ENCODE assay signal across 26 cellular contexts in genomic region chr14:104318558-104319488, GRCh38.
DNase-seq lines count a peak whose midpoint lies in the region; ATAC-seq and TF ChIP-seq lines count a peak whose summit lies in the region.
"Had no signal": no experiment of that assay in that cellular context is flagged by ENCODE, and none has a peak within 500 bp of the region (broad histone marks: within the 10 kb centered on the region; RNA-seq: fewer than 3 reads in every experiment).

No MANE protein-coding gene starts in this region.

- DNase-seq in Peyer's patch (peak in 2 of 3 donors; percentile 31 to 42), left cardiac atrium (no peak), ovary (peak in 4 of 5 donors; percentile 14 to 35 (median 23)), GM20000 (ENCODE audit: low spot score) (no peak), MM.1S (no peak)
- DNase-seq: activated CD4-positive, alpha-beta T cell treated with anti-CD3 and anti-CD28 coated beads, Interleukin-2, amount 50 U/mL, for 4 hours; activated CD8-positive, alpha-beta memory T cell treated with anti-CD3 and anti-CD28 coated beads, Interleukin-2, amount 50 U/mL, for 48 hours; activated effector memory CD4-positive, alpha-beta T cell treated with anti-CD3 and anti-CD28 coated beads, Interleukin-2, amount 50 U/mL, for 16 hours; activated naive CD8-positive, alpha-beta T cell treated with anti-CD3 and anti-CD28 coated beads, Interleukin-2, amount 50 U/mL, for 24 hours; effector CD4-positive, alpha-beta T cell; foreskin keratinocyte; HCEC 1CT; NCI-H1092 treated with DMSO at 0.1 percent for 48 hours; NCI-H187 treated with DMSO at 0.1 percent for 48 hours; NCI-H226; nephron progenitor cell; psoas muscle; small intestine; stimulated activated CD4-positive, alpha-beta T cell treated with anti-CD3 and anti-CD28 coated beads, Interleukin-2, amount 100 ng/mL, for 24 hours; WERI-Rb-1 had no signal

- H3K9me3 ChIP-seq in BLaER1 treated with 17β-estradiol and CSF1 and Interleukin-3, amounts not matched to agents 10 nM and 100 nM (replicated peaks in 1 of 11): no peaks in the 10 kb centered on the region
- H3K9me3 ChIP-seq in Peyer's patch: no peaks in the 10 kb centered on the region
- no peaks in the 10 kb centered on the region for H3K9me3 ChIP-seq in ovary
- no peaks in the 10 kb centered on the region for H3K9me3 ChIP-seq in MM.1S (replicated peaks; ENCODE audit: insufficient read depth, low read length)
- H3K9me3 ChIP-seq: psoas muscle, uterus had no signal

- H3K9me2 ChIP-seq in MM.1S (replicated peaks; ENCODE audit: insufficient read depth, low read length): no peaks in the 10 kb centered on the region

- TF ChIP-seq CTCF in Peyer's patch (IDR thresholded peaks at IDR 0.05) (no peak), ovary (IDR thresholded peaks at IDR 0.05) (no peak), GM20000 (IDR thresholded peaks at IDR 0.05; ENCODE audit: extremely low read depth, missing control alignments) (no peak), MM.1S (IDR thresholded peaks at IDR 0.05; ENCODE audit: low read length) (no peak)

- intact Hi-C loops in left cardiac atrium (cut with DNase I): no loop called here
- intact Hi-C loops in ovary (cut with DNase I): no loop called here

- 82 to 86% (median 84%) methylated on average over 25 of the region's 25 CpGs for WGBS in ovary, 3 donors

- no peak for TF ChIP-seq EP300 in ovary (IDR thresholded peaks at IDR 0.05)

- peak overlapping the region in 2 of 11 experiments; percentile 7 to 24; a peak in 1 of 22 replicates for H3K9ac ChIP-seq in BLaER1 treated with 17β-estradiol and CSF1 and Interleukin-3, amounts not matched to agents 10 nM and 100 nM
- no peak overlapping the region for H3K9ac ChIP-seq in MM.1S (ENCODE audit: low read length)

- H3K4me1 ChIP-seq in BLaER1 treated with 17β-estradiol and CSF1 and Interleukin-3, amounts not matched to agents 10 nM and 100 nM: peaks cover 8 to 73% (median 59%) of the 10 kb centered on the region in 10 experiments
- H3K4me1 ChIP-seq in Peyer's patch (peaks cover 0 to 6% (median 0%) of the 10 kb centered on the region in 4 donors), ovary (ENCODE audit: insufficient read depth) (peaks cover 9% of the 10 kb centered on the region), MM.1S (ENCODE audit: low read length) (no peaks in the 10 kb centered on the region)
- H3K4me1 ChIP-seq: foreskin keratinocyte, psoas muscle, uterus had no signal

- H3K4me2 ChIP-seq in BLaER1 treated with 17β-estradiol and CSF1 and Interleukin-3, amounts not matched to agents 10 nM and 100 nM: peak overlapping the region in 8 of 11 experiments; percentile 9 to 54 (median 48); a peak in 14 of 22 replicates
- H3K4me2 ChIP-seq in MM.1S (ENCODE audit: low read depth, low read length): no peak overlapping the region
- H3K4me2 ChIP-seq: hepatocyte had no signal

- no peak overlapping the region for H3K4me3 ChIP-seq in BLaER1 treated with 17β-estradiol and CSF1 and Interleukin-3, amounts not matched to agents 10 nM and 100 nM
- H3K4me3 ChIP-seq in Peyer's patch: no peak overlapping the region
- no peak overlapping the region for H3K4me3 ChIP-seq in ovary
- no peak overlapping the region for H3K4me3 ChIP-seq in MM.1S (ENCODE audit: low read length)
- H3K4me3 ChIP-seq: GM12878, hepatocyte, psoas muscle, uterus had no signal

- H3K27me3 ChIP-seq in BLaER1 treated with 17β-estradiol and CSF1 and Interleukin-3, amounts not matched to agents 10 nM and 100 nM: peaks cover 0 to 19% (median 5%) of the 10 kb centered on the region in 11 experiments; a peak in 10 of 22 replicates
- H3K27me3 ChIP-seq in Peyer's patch (no peaks in the 10 kb centered on the region), ovary (no peaks in the 10 kb centered on the region), MM.1S (replicated peaks; ENCODE audit: insufficient read depth, low read length) (peaks cover 4% of the 10 kb centered on the region; the same call in 1 of the 2 replicates)
- H3K27me3 ChIP-seq: foreskin keratinocyte, hepatocyte, uterus had no signal

- no peak overlapping the region for H2AFZ ChIP-seq in MM.1S (ENCODE audit: low read length)
- H2AFZ ChIP-seq: hepatocyte had no signal

- no peak overlapping the region for H3K27ac ChIP-seq in BLaER1 treated with 17β-estradiol and CSF1 and Interleukin-3, amounts not matched to agents 10 nM and 100 nM
- H3K27ac ChIP-seq in Peyer's patch: no peak overlapping the region
- H3K27ac ChIP-seq in ovary: no peak overlapping the region
- no peak overlapping the region for H3K27ac ChIP-seq in MM.1S (ENCODE audit: low read length)
- H3K27ac ChIP-seq: foreskin keratinocyte, hepatocyte, psoas muscle, uterus, WERI-Rb-1 had no signal

- H4K20me1 ChIP-seq in BLaER1 treated with 17β-estradiol and CSF1 and Interleukin-3, amounts not matched to agents 10 nM and 100 nM: peaks cover 0 to 21% (median 0%) of the 10 kb centered on the region in 11 experiments; a peak in 2 of 22 replicates
- no peaks in the 10 kb centered on the region for H4K20me1 ChIP-seq in MM.1S (ENCODE audit: insufficient read depth, low read length)

- ATAC-seq in left cardiac atrium: peak; percentile 56 to 67
- ATAC-seq in HG03159 (IDR thresholded peaks at IDR 0.05; ENCODE audit: unreplicated experiment): no peak
- ATAC-seq in GM19351 (IDR thresholded peaks at IDR 0.05; ENCODE audit: unreplicated experiment): no peak
- ATAC-seq: foreskin keratinocyte, GM12878, psoas muscle had no signal

- H3K79me2 ChIP-seq in MM.1S (ENCODE audit: low read length): no peaks in the 10 kb centered on the region
- H3K79me2 ChIP-seq: hepatocyte had no signal

- TF ChIP-seq POLR2A in Peyer's patch (IDR thresholded peaks at IDR 0.05): no peak
- TF ChIP-seq POLR2A in ovary (IDR thresholded peaks at IDR 0.05): no peak

- no peaks in the 10 kb centered on the region for H3K36me3 ChIP-seq in BLaER1 treated with 17β-estradiol and CSF1 and Interleukin-3, amounts not matched to agents 10 nM and 100 nM
- H3K36me3 ChIP-seq in Peyer's patch (no peaks in the 10 kb centered on the region), ovary (no peaks in the 10 kb centered on the region), MM.1S (replicated peaks; ENCODE audit: insufficient read depth, low read length) (no peaks in the 10 kb centered on the region)
- H3K36me3 ChIP-seq: uterus, WERI-Rb-1 had no signal

- no peaks in the 10 kb centered on the region for H3F3A ChIP-seq in MM.1S (ENCODE audit: insufficient read depth, low read length)

Comparison
In these comparisons a context has a peak if more than half of its experiments do, and no peak if none do; other contexts are left out.
1. DNase-seq: peak in Peyer's patch (2 of 3) and ovary (4 of 5); none in left cardiac atrium (single experiment), GM20000 (single experiment) and MM.1S (single experiment).
2. ATAC-seq: peak in left cardiac atrium (2 of 2); none in HG03159 (single experiment) and GM19351 (single experiment).